12 cellular contexts compared by ENCODE assay signal in genomic region chr13:114102521-114103288, GRCh38. TPM values are rescaled to one million over a fixed set of nuclear protein-coding genes. Genes with fewer than 3 reads are reported as not detected.
DNase-seq lines count a peak whose midpoint lies in the region; ATAC-seq and TF ChIP-seq lines count a peak whose summit lies in the region.
"Had no signal": no experiment of that assay in that cellular context is flagged by ENCODE, and none has a peak within 500 bp of the region (broad histone marks: within the 10 kb centered on the region; RNA-seq: fewer than 3 reads in every experiment).

No MANE protein-coding gene starts in this region.

- 90% methylated on average over 29 of the region's 29 CpGs for whole genome bisulfite sequencing in right cardiac atrium

- intact Hi-C loops in right cardiac atrium (cut with DNase I) (no loop called here), sciatic nerve (cut with DNase I) (no loop called here)

- no peak overlapping the region for H3K27ac ChIP-seq in right cardiac atrium (ENCODE audit: low read length)
- H3K27ac ChIP-seq: breast epithelium had no signal

- peaks cover 4% of the 10 kb centered on the region for H3K4me1 ChIP-seq in right cardiac atrium (ENCODE audit: control insufficient read depth, insufficient read depth, low read length)
- H3K4me1 ChIP-seq: breast epithelium had no signal

- DNase-seq in T-helper 9 cell: peak; percentile 1
- peak in 2 of 3 donors; percentile 37 to 65 for DNase-seq in right cardiac atrium
- peak; percentile 52 for DNase-seq in sciatic nerve (ENCODE audit: low spot score)
- no peak for DNase-seq in NCI-H2107 treated with DMSO at 0.1 percent for 48 hours (lab: John Stamatoyannopoulos, UW; ENCODE audit: unreplicated experiment)
- DNase-seq in NOMO-1 treated with dmso at 0.1 percent for 144 hours (lab: John Stamatoyannopoulos, UW; ENCODE audit: unreplicated experiment): no peak
- DNase-seq in stimulated activated CD4-positive, alpha-beta T cell treated with anti-CD3 and anti-CD28 coated beads, Interleukin-2, amount 100 ng/mL, for 24 hours: no peak
- DNase-seq: GF-D8, NCI-H226, retina had no signal

- TF ChIP-seq EP300 in Ishikawa (IDR thresholded peaks at IDR 0.05; ENCODE audit: borderline replicate concordance): no peak

- H3K4me3 ChIP-seq in right cardiac atrium (ENCODE audit: low read length): no peak overlapping the region
- H3K4me3 ChIP-seq: breast epithelium had no signal

- TF ChIP-seq RAD21 in Ishikawa (IDR thresholded peaks at IDR 0.05; ENCODE audit: low read depth): no peak

- no peaks in the 10 kb centered on the region for H3K9me3 ChIP-seq in right cardiac atrium (ENCODE audit: control insufficient read depth, low read length)
- H3K9me3 ChIP-seq: breast epithelium had no signal

- ATAC-seq in right cardiac atrium: no peak
- no peak for ATAC-seq in sciatic nerve
- ATAC-seq: HCT116 had no signal

- no peaks in the 10 kb centered on the region for H3K27me3 ChIP-seq in right cardiac atrium (ENCODE audit: control insufficient read depth, insufficient read depth)
- H3K27me3 ChIP-seq: breast epithelium had no signal

TF ChIP-seq in Ishikawa, 13 proteins besides CTCF, POLR2A, EP300 and RAD21:
- TF ChIP-seq CEBPB (IDR thresholded peaks at IDR 0.05) (no peak), ZBTB7A (IDR thresholded peaks at IDR 0.05; ENCODE audit: low read depth) (0 out of 2 replicates have a peak, but pooled peaks have one; percentile 13)

RNA-seq across cellular contexts. Expression of gene RASA3, which starts 29.7 kb away (rescaled TPM):
- total RNA-seq in right cardiac atrium (10 to 100 TPM in 3 of 4 donors, 1 to 10 TPM in 1; 9.4 to 15.5 (median 11.8) TPM), sciatic nerve (47.6 TPM)
- 7.4 TPM for polyA plus RNA-seq in right cardiac atrium

Comparison
In these comparisons a context has a peak if more than half of its experiments do, and no peak if none do; other contexts are left out.
1. DNase-seq: peak in T-helper 9 cell (single experiment), right cardiac atrium (2 of 3) and sciatic nerve (single experiment); none in NCI-H2107 treated with DMSO at 0.1 percent for 48 hours (single experiment), NOMO-1 treated with dmso at 0.1 percent for 144 hours (single experiment) and stimulated activated CD4-positive, alpha-beta T cell treated with anti-CD3 and anti-CD28 coated beads, Interleukin-2, amount 100 ng/mL, for 24 hours (0 of 2).